10 cellular contexts compared by ENCODE assay signal in the genomic region with DNA sequence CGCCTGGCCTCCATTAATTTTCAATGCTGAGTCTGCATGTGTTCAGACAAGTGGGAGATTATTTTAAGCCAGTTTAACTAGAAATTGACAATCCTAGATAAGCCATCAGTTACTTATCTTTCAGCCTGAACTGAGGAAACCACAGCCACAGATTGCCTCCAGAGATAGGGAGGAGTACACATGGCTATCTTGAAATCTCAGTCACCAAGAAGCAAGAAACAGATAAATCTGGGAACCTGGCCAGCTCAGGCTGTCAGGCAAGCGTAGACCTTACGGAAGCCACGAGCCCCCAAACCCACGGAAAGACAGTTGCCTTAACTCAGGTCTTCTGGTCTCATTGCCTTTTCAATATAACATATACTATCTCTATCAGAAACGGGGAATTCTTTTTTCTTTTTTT. TPM values are rescaled to one million over a fixed set of nuclear protein-coding genes. Genes with fewer than 3 reads are reported as not detected.
A peak's percentile ranks its signal among the peaks of the same experiment; 100 is the strongest.
DNase-seq lines count a peak whose midpoint lies in the region; ATAC-seq lines count a peak whose summit lies in the region.
"Had no signal": no experiment of that assay in that cellular context is flagged by ENCODE, and none has a peak within 500 bp of the region (broad histone marks: within the 10 kb centered on the region; RNA-seq: fewer than 3 reads in every experiment).

No MANE protein-coding gene starts in this region.

- peaks cover 3% of the 10 kb centered on the region for H3K9me3 Mint-ChIP-seq in activated CD4-positive, alpha-beta T cell treated with anti-CD3 and anti-CD28 coated beads, Interleukin-2, amount 10 ng/mL, durations not matched to agents 7 days and 5 days
- H3K9me3 Mint-ChIP-seq in central memory CD8-positive, alpha-beta T cell: no peaks in the 10 kb centered on the region

- POLR2A ChIA-PET in activated CD4-positive, alpha-beta T cell treated with anti-CD3 and anti-CD28 coated beads, Interleukin-2, amount 10 ng/mL, durations not matched to agents 7 days and 5 days (lab: Charles Lee): no interaction called here

- CTCF ChIA-PET in activated CD4-positive, alpha-beta T cell treated with anti-CD3 and anti-CD28 coated beads, Interleukin-2, amount 10 ng/mL, durations not matched to agents 7 days and 5 days (lab: Charles Lee): interaction anchor here (1.1 kb wide), 2 partner anchors 30 to 31 kb away, joined by 3 read pairs; no protein-coding TSS in a partner anchor

- no peak for ATAC-seq in central memory CD8-positive, alpha-beta T cell (replicated peaks; ENCODE audit: extremely low read depth, poor library complexity, severe bottlenecking)
- ATAC-seq: HCT116 had no signal

- peak overlapping the region; percentile 31 for H3K4me3 Mint-ChIP-seq in activated CD4-positive, alpha-beta T cell treated with anti-CD3 and anti-CD28 coated beads, Interleukin-2, amount 10 ng/mL, durations not matched to agents 7 days and 5 days
- peak overlapping the region; percentile 11 for H3K4me3 Mint-ChIP-seq in central memory CD8-positive, alpha-beta T cell

- peak overlapping the region; percentile 89 for H3K27ac Mint-ChIP-seq in activated CD4-positive, alpha-beta T cell treated with anti-CD3 and anti-CD28 coated beads, Interleukin-2, amount 10 ng/mL, durations not matched to agents 7 days and 5 days
- H3K27ac Mint-ChIP-seq in central memory CD8-positive, alpha-beta T cell (ENCODE audit: low read depth): no peak overlapping the region

- H3K36me3 Mint-ChIP-seq in activated CD4-positive, alpha-beta T cell treated with anti-CD3 and anti-CD28 coated beads, Interleukin-2, amount 10 ng/mL, durations not matched to agents 7 days and 5 days (ENCODE audit: low read depth): peaks cover 28% of the 10 kb centered on the region
- H3K36me3 Mint-ChIP-seq in central memory CD8-positive, alpha-beta T cell (ENCODE audit: insufficient read depth): peaks cover 19% of the 10 kb centered on the region

- H3K4me1 Mint-ChIP-seq in activated CD4-positive, alpha-beta T cell treated with anti-CD3 and anti-CD28 coated beads, Interleukin-2, amount 10 ng/mL, durations not matched to agents 7 days and 5 days: peaks cover 42% of the 10 kb centered on the region
- peaks cover 40% of the 10 kb centered on the region for H3K4me1 Mint-ChIP-seq in central memory CD8-positive, alpha-beta T cell

- peak; percentile 15 for DNase-seq in stimulated activated CD4-positive, alpha-beta T cell treated with anti-CD3 and anti-CD28 coated beads, Interleukin-1b, Interleukin-23, amount 100 ng/mL, for 48 hours
- no peak for DNase-seq in stimulated activated CD4-positive, alpha-beta T cell treated with anti-CD3 and anti-CD28 coated beads, Interleukin-12 subunit alpha, Interleukin-12 subunit beta, amount 100 ng/mL, for 4 hours
- peak; percentile 63 for DNase-seq in activated CD4-positive, alpha-beta T cell treated with anti-CD3 and anti-CD28 coated beads, Interleukin-2, amount 10 ng/mL, durations not matched to agents 7 days and 5 days
- no peak for DNase-seq in central memory CD8-positive, alpha-beta T cell (ENCODE audit: low spot score in 2 of 2)
- DNase-seq in NCI-H1694 treated with DMSO at 0.1 percent for 48 hours (lab: John Stamatoyannopoulos, UW) (no peak), NCI-H526 (lab: John Stamatoyannopoulos, UW) (no peak), NCI-H524 treated with DMSO at 0.1 percent for 48 hours (lab: John Stamatoyannopoulos, UW) (no peak), HPDE6-E6E7 (ENCODE audit: extremely low spot score) (no peak)
- DNase-seq: NCI-H1092 treated with DMSO at 0.1 percent for 48 hours had no signal

- H3K27me3 Mint-ChIP-seq in activated CD4-positive, alpha-beta T cell treated with anti-CD3 and anti-CD28 coated beads, Interleukin-2, amount 10 ng/mL, durations not matched to agents 7 days and 5 days: no peaks in the 10 kb centered on the region
- H3K27me3 Mint-ChIP-seq in central memory CD8-positive, alpha-beta T cell: no peaks in the 10 kb centered on the region

RNA-seq across cellular contexts. Expression of gene GLG1, which starts 2.0 kb away (rescaled TPM):
- 100 to 1,000 TPM; 151 to 157 TPM for total RNA-seq in activated CD4-positive, alpha-beta T cell treated with anti-CD3 and anti-CD28 coated beads, Interleukin-2, amount 10 ng/mL, durations not matched to agents 7 days and 5 days

RNA-seq across cellular contexts. Expression of gene RFWD3, which starts 57.7 kb away (rescaled TPM):
- 100 to 1,000 TPM; 115 to 117 TPM for total RNA-seq in activated CD4-positive, alpha-beta T cell treated with anti-CD3 and anti-CD28 coated beads, Interleukin-2, amount 10 ng/mL, durations not matched to agents 7 days and 5 days

Comparison
In these comparisons a context has a peak if more than half of its experiments do, and no peak if none do; other contexts are left out.
1. DNase-seq: peak in stimulated activated CD4-positive, alpha-beta T cell treated with anti-CD3 and anti-CD28 coated beads, Interleukin-1b, Interleukin-23, amount 100 ng/mL, for 48 hours (single experiment) and activated CD4-positive, alpha-beta T cell treated with anti-CD3 and anti-CD28 coated beads, Interleukin-2, amount 10 ng/mL, durations not matched to agents 7 days and 5 days (single experiment); none in stimulated activated CD4-positive, alpha-beta T cell treated with anti-CD3 and anti-CD28 coated beads, Interleukin-12 subunit alpha, Interleukin-12 subunit beta, amount 100 ng/mL, for 4 hours (single experiment), central memory CD8-positive, alpha-beta T cell (0 of 2), NCI-H1694 treated with DMSO at 0.1 percent for 48 hours (single experiment), NCI-H526 (0 of 2), NCI-H524 treated with DMSO at 0.1 percent for 48 hours (single experiment) and HPDE6-E6E7 (single experiment).